8 cellular contexts compared by ENCODE assay signal in the genomic region with DNA sequence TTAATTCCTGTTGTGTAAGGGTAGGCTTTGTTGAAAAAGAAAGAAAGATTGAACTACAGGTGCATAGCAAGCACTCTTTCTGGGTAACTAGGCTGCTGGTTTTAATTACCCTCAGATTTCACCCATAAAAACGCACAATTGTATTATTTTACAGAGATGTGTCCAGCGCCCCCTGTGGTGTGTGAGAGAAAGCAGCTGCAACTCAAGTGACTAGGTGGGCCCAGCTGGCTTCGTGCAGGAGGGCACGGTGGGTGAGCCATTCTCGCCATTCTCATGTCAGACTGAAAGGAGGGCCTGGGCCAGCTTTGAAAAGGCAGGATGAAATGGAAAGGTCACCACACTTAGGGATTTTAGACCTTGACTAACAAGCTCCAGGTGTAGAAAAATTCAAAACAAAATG.
A peak's percentile ranks its signal among the peaks of the same experiment; 100 is the strongest.
DNase-seq lines count a peak whose midpoint lies in the region; ATAC-seq and TF ChIP-seq lines count a peak whose summit lies in the region.

No MANE protein-coding gene starts in this region.

- no peaks in the 10 kb centered on the region for H3K9me3 Mint-ChIP-seq in activated CD4-positive, alpha-beta T cell treated with anti-CD3 and anti-CD28 coated beads, Interleukin-2, amount 10 ng/mL, durations not matched to agents 24 days and 14 days

- H3K27ac ChIP-seq in GM23248 (no peak overlapping the region), esophagus muscularis mucosa (replicated peaks in 1 of 4) (no peak overlapping the region)

- intact Hi-C loops in activated CD4-positive, alpha-beta T cell treated with anti-CD3 and anti-CD28 coated beads, Interleukin-2, amount 10 ng/mL, durations not matched to agents 24 days and 14 days (cut with micrococcal nuclease): loop anchor here (10.0 kb wide), 1 partner anchor 437 kb away; no protein-coding TSS in a partner anchor
- intact Hi-C loops in esophagus muscularis mucosa (cut with DNase I): no loop called here

- WGBS in GM23248 (ENCODE audit: low coverage in 1 of 2, low lambda C conversion rate in 2 of 2, missing lambda C conversion rate in 2 of 2), 2 experiments: 59 to 67% methylated on average over 5 of the region's 5 CpGs
- 69% methylated on average over 5 of the region's 5 CpGs for WGBS in esophagus muscularis mucosa

- TF ChIP-seq CTCF in esophagus muscularis mucosa (IDR thresholded peaks at IDR 0.05): peak; percentile 18 to 43 (median 22)

- no peaks in the 10 kb centered on the region for H3K79me2 ChIP-seq in GM23248 (ENCODE audit: insufficient read depth)

- ATAC-seq in HG02973 (IDR thresholded peaks at IDR 0.05; ENCODE audit: unreplicated experiment): no peak
- ATAC-seq in HG02763 (IDR thresholded peaks at IDR 0.05; ENCODE audit: unreplicated experiment): no peak

- H4K20me1 ChIP-seq in GM23248 (ENCODE audit: insufficient read depth): no peaks in the 10 kb centered on the region

- DNase-seq in 8988T: peak; percentile 52
- peak; percentile 41 for DNase-seq in GM23248
- no peak for DNase-seq in activated CD4-positive, alpha-beta T cell treated with anti-CD3 and anti-CD28 coated beads, Interleukin-2, amount 10 ng/mL, durations not matched to agents 24 days and 14 days
- DNase-seq in esophagus muscularis mucosa (ENCODE audit: extremely low spot score): peak; percentile 60
- DNase-seq in stimulated activated CD4-positive, alpha-beta T cell treated with anti-CD3 and anti-CD28 coated beads, Interleukin-4, amount 100 ng/mL, for 1 hour: peak; percentile 45
- DNase-seq in DMS153 treated with DMSO at 0.1 percent for 48 hours (lab: John Stamatoyannopoulos, UW; ENCODE audit: unreplicated experiment): no peak

- no peak for TF ChIP-seq POLR2A in esophagus muscularis mucosa (IDR thresholded peaks at IDR 0.05; ENCODE audit: low read depth)

- TF ChIP-seq EP300 in esophagus muscularis mucosa (IDR thresholded peaks at IDR 0.05): no peak

- H3K36me3 Mint-ChIP-seq in activated CD4-positive, alpha-beta T cell treated with anti-CD3 and anti-CD28 coated beads, Interleukin-2, amount 10 ng/mL, durations not matched to agents 24 days and 14 days (ENCODE audit: low read depth): peaks cover 66% of the 10 kb centered on the region

- in situ Hi-C loops in GM23248 (cut with MboI): no loop called here

- no peaks in the 10 kb centered on the region for H3K27me3 Mint-ChIP-seq in activated CD4-positive, alpha-beta T cell treated with anti-CD3 and anti-CD28 coated beads, Interleukin-2, amount 10 ng/mL, durations not matched to agents 24 days and 14 days

- no peak overlapping the region for H2AFZ ChIP-seq in GM23248

- H3K36me3 ChIP-seq in GM23248 (ENCODE audit: low read depth) (peaks cover 11% of the 10 kb centered on the region), esophagus muscularis mucosa (peaks cover 42 to 84% (median 72%) of the 10 kb centered on the region in 4 donors)

- peaks cover 11% of the 10 kb centered on the region for H3K4me1 Mint-ChIP-seq in activated CD4-positive, alpha-beta T cell treated with anti-CD3 and anti-CD28 coated beads, Interleukin-2, amount 10 ng/mL, durations not matched to agents 24 days and 14 days

- no peak overlapping the region for H3K4me2 ChIP-seq in GM23248 (ENCODE audit: unreplicated experiment)

- H3K4me3 ChIP-seq in GM23248: no peak overlapping the region
- H3K4me3 ChIP-seq in esophagus muscularis mucosa: no peak overlapping the region

- no peak overlapping the region for H3K9ac ChIP-seq in GM23248

- no peaks in the 10 kb centered on the region for H3K9me3 ChIP-seq in GM23248 (ENCODE audit: low read depth)
- no peaks in the 10 kb centered on the region for H3K9me3 ChIP-seq in esophagus muscularis mucosa

- H3K9me2 ChIP-seq in GM23248 (ENCODE audit: insufficient read depth): no peaks in the 10 kb centered on the region

- H3K4me3 Mint-ChIP-seq in activated CD4-positive, alpha-beta T cell treated with anti-CD3 and anti-CD28 coated beads, Interleukin-2, amount 10 ng/mL, durations not matched to agents 24 days and 14 days: no peak overlapping the region

- H3K4me1 ChIP-seq in GM23248 (ENCODE audit: insufficient read depth): peaks cover 6% of the 10 kb centered on the region; the same call in 1 of the 2 replicates
- H3K4me1 ChIP-seq in esophagus muscularis mucosa: peaks cover 12 to 31% (median 22%) of the 10 kb centered on the region in 4 donors

- H3K27me3 ChIP-seq in GM23248 (replicated peaks; ENCODE audit: insufficient read depth) (no peaks in the 10 kb centered on the region), esophagus muscularis mucosa (no peaks in the 10 kb centered on the region)

- H3F3A ChIP-seq in GM23248 (ENCODE audit: insufficient read depth): no peaks in the 10 kb centered on the region

- H3K27ac Mint-ChIP-seq in activated CD4-positive, alpha-beta T cell treated with anti-CD3 and anti-CD28 coated beads, Interleukin-2, amount 10 ng/mL, durations not matched to agents 24 days and 14 days: peak overlapping the region; percentile 48

Comparison
In these comparisons a context has a peak if more than half of its experiments do, and no peak if none do; other contexts are left out.
1. DNase-seq: peak in 8988T (single experiment), GM23248 (single experiment), esophagus muscularis mucosa (single experiment) and stimulated activated CD4-positive, alpha-beta T cell treated with anti-CD3 and anti-CD28 coated beads, Interleukin-4, amount 100 ng/mL, for 1 hour (single experiment); none in activated CD4-positive, alpha-beta T cell treated with anti-CD3 and anti-CD28 coated beads, Interleukin-2, amount 10 ng/mL, durations not matched to agents 24 days and 14 days (single experiment) and DMS153 treated with DMSO at 0.1 percent for 48 hours (single experiment).